In the genomic region with DNA sequence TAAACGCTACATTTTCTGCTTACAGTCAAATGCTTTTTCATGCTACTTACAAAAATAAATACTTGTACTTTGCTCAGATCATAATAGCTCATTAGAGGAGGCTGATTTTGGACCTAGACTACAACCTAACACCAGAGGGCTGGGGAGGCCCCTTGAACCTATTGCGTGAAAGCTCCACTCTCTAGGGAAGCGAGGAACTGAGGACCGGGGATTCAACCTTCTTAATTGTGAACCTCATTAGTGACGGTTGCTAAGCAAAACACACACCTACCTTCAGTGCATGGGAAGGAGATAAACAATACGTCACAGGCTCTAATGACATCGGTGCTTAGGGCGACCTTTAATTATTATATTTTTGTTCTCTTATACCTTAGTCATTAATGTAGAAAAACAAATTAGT, we compare ENCODE assay signal across 14 cellular contexts.
"Had no signal": no experiment of that assay in that cellular context is flagged by ENCODE, and none has a peak within 500 bp of the region (broad histone marks: within the 10 kb centered on the region; RNA-seq: fewer than 3 reads in every experiment).

No MANE protein-coding gene starts in this region.

- H3K9me3 ChIP-seq: ascending aorta, esophagus muscularis mucosa, psoas muscle, right lobe of liver, stomach, testis had no signal

- H3K27ac ChIP-seq: ascending aorta, esophagus muscularis mucosa, right lobe of liver, stomach, testis had no signal

- H3K4me2 ChIP-seq: smooth muscle cell had no signal

- H3K27me3 ChIP-seq: ascending aorta, esophagus muscularis mucosa, right lobe of liver, testis had no signal

- H3K36me3 ChIP-seq: ascending aorta, right lobe of liver, stomach had no signal

- H3K4me3 ChIP-seq: ascending aorta, esophagus muscularis mucosa, psoas muscle, right lobe of liver, smooth muscle cell, stomach, testis had no signal

- H3K4me1 ChIP-seq: ascending aorta, right lobe of liver, testis had no signal

- DNase-seq: activated CD4-positive, alpha-beta T cell treated with anti-CD3 and anti-CD28 coated beads, Interleukin-2, amount 50 U/mL, for 1 hour; activated CD4-positive, CD25-positive, alpha-beta regulatory T cell treated with anti-CD3 and anti-CD28 coated beads, Interleukin-2, amount 50 U/mL, for 72 hours; activated gamma-delta T cell; activated T-cell treated with anti-CD3 and anti-CD28 coated beads, Interleukin-2, amount 50 U/mL, for 72 hours; effector CD4-positive, alpha-beta T cell; naive thymus-derived CD4-positive, alpha-beta T cell; psoas muscle; right lobe of liver; stimulated activated CD4-positive, alpha-beta T cell treated with anti-CD3 and anti-CD28 coated beads, Interleukin-4, amount 100 ng/mL, for 24 hours; stomach; testis had no signal
